In the genomic region with DNA sequence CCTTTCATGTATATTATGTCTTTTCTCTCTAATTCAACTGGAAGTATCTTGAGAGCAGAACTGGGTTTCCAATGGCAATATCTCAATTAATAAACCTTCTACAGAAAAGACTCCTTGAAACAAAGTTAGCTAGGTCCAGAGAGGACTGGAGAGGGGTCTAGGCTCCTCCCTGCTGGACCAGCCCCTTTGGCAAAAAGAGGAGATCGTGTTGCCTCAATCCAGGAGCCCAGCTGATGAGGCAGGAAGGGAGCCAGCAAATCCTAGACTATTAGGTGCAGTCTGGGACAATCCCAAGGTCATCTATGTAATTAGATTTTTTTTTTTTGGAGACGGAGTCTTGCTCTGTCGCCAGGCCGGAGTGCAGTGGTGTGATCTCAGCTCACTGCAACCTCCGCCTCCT, we compare ENCODE assay signal across 11 cellular contexts. TPM values are rescaled to one million over a fixed set of nuclear protein-coding genes. Genes with fewer than 3 reads are reported as not detected.
DNase-seq lines count a peak whose midpoint lies in the region; ATAC-seq, FAIRE-seq and TF ChIP-seq lines count a peak whose summit lies in the region.
"Had no signal": no experiment of that assay in that cellular context is flagged by ENCODE, and none has a peak within 500 bp of the region (broad histone marks: within the 10 kb centered on the region; RNA-seq: fewer than 3 reads in every experiment).

No MANE protein-coding gene starts in this region.

- H3K9me3 Mint-ChIP-seq in activated T-cell treated with anti-CD3 and anti-CD28 coated beads, Interleukin-2, amount 50 U/mL, for 72 hours, result peaks cover 0 to 1% of the 10 kb centered on the region in 2 donors
- no peaks in the 10 kb centered on the region for H3K9me3 Mint-ChIP-seq in activated T-cell treated with anti-CD3 and anti-CD28 coated beads, Interleukin-2, amount 50 U/mL, for 4 hours
- no peaks in the 10 kb centered on the region for H3K9me3 Mint-ChIP-seq in type B pancreatic cell

- H2BK15ac ChIP-seq in mesenchymal stem cell (ENCODE audit: low read depth, poor library complexity, severe bottlenecking), result peak overlapping the region; percentile 66

- peaks cover 9 to 37% of the 10 kb centered on the region in 2 donors for H3K36me3 Mint-ChIP-seq in activated T-cell treated with anti-CD3 and anti-CD28 coated beads, Interleukin-2, amount 50 U/mL, for 72 hours (ENCODE audit: insufficient read depth in 2 of 2)
- H3K36me3 Mint-ChIP-seq in activated T-cell treated with anti-CD3 and anti-CD28 coated beads, Interleukin-2, amount 50 U/mL, for 4 hours (ENCODE audit: insufficient read depth), result peaks cover 38% of the 10 kb centered on the region
- peaks cover 44% of the 10 kb centered on the region for H3K36me3 Mint-ChIP-seq in type B pancreatic cell

- peak overlapping the region; percentile 28 to 92 for H3K4me3 Mint-ChIP-seq in activated T-cell treated with anti-CD3 and anti-CD28 coated beads, Interleukin-2, amount 50 U/mL, for 72 hours
- H3K4me3 Mint-ChIP-seq in activated T-cell treated with anti-CD3 and anti-CD28 coated beads, Interleukin-2, amount 50 U/mL, for 4 hours, result no peak overlapping the region
- no peak overlapping the region for H3K4me3 Mint-ChIP-seq in type B pancreatic cell

- WGBS in K562 (ENCODE audit: insufficient coverage, low coverage, missing lambda C conversion rate), result 84% methylated on average over 4 of the region's 5 CpGs
- WGBS in mesenchymal stem cell, result 95% methylated on average over 5 of the region's 5 CpGs

- TF ChIP-seq RAD21 in K562 (CRISPR knock-in tag; conservative IDR thresholded peaks at IDR 0.05 in 1 of 2, IDR thresholded peaks at IDR 0.05 in 1 of 2), result no peak

- H3K79me2 ChIP-seq in K562 (ENCODE audit: control insufficient read depth, insufficient read depth, low read length), result peaks cover 97% of the 10 kb centered on the region

- H2BK12ac ChIP-seq in mesenchymal stem cell (ENCODE audit: low read length in 2 of 2), result peak overlapping the region in 1 of 2 experiments; percentile 76

- H3K27ac Mint-ChIP-seq in activated T-cell treated with anti-CD3 and anti-CD28 coated beads, Interleukin-2, amount 50 U/mL, for 72 hours, result peak overlapping the region; percentile 99
- H3K27ac Mint-ChIP-seq in type B pancreatic cell, result peak overlapping the region; percentile 97

- ATAC-seq in activated T-cell treated with anti-CD3 and anti-CD28 coated beads, Interleukin-2, amount 50 U/mL, for 72 hours (replicated peaks in 1 of 2), result no peak
- ATAC-seq in activated T-cell treated with anti-CD3 and anti-CD28 coated beads, Interleukin-2, amount 50 U/mL, for 4 hours, result no peak
- ATAC-seq in K562, result no peak

- no peaks in the 10 kb centered on the region for H3K27me3 Mint-ChIP-seq in activated T-cell treated with anti-CD3 and anti-CD28 coated beads, Interleukin-2, amount 50 U/mL, for 72 hours (ENCODE audit: low read depth)
- no peaks in the 10 kb centered on the region for H3K27me3 Mint-ChIP-seq in activated T-cell treated with anti-CD3 and anti-CD28 coated beads, Interleukin-2, amount 50 U/mL, for 4 hours (ENCODE audit: low read depth)
- no peaks in the 10 kb centered on the region for H3K27me3 Mint-ChIP-seq in type B pancreatic cell

- H2AFZ ChIP-seq in K562 (ENCODE audit: low read depth, low read length) (no peak overlapping the region), mesenchymal stem cell (ENCODE audit: low read depth, low read length) (no peak overlapping the region)

- TF ChIP-seq EP300 in K562 (IDR thresholded peaks at IDR 0.05; ENCODE audit: low read length), result no peak

- no peaks in the 10 kb centered on the region for H3K79me1 ChIP-seq in mesenchymal stem cell (replicated peaks; ENCODE audit: low read length, poor library complexity, severe bottlenecking)

- no peak for FAIRE-seq in K562 (lab: Jason Lieb, UNC)

- H3K27me3 ChIP-seq in K562 (ENCODE audit: control insufficient read depth in 2 of 2, insufficient read depth in 2 of 2, low read length in 2 of 2) (no peaks in the 10 kb centered on the region), mesenchymal stem cell (ENCODE audit: control insufficient read depth in 1 of 2, insufficient read depth in 1 of 2, low read length in 2 of 2) (no peaks in the 10 kb centered on the region)

- in situ Hi-C loops in K562 (cut with MboI), result no loop called here

- no peak overlapping the region for H3K14ac ChIP-seq in mesenchymal stem cell (ENCODE audit: low read length in 2 of 2)

- H3K4me3 ChIP-seq in K562 (no peak overlapping the region), mesenchymal stem cell (ENCODE audit: insufficient read depth in 1 of 2, low read depth in 1 of 2, low read length in 2 of 2) (no peak overlapping the region)

- H3K9me1 ChIP-seq in K562 (ENCODE audit: control insufficient read depth, insufficient read depth, low read length), result no peaks in the 10 kb centered on the region

- H2AK5ac ChIP-seq in mesenchymal stem cell (ENCODE audit: low read length, severe bottlenecking), result peak overlapping the region; percentile 24

- intact Hi-C loops in K562 (cut with micrococcal nuclease), result no loop called here

- TF ChIP-seq POLR2A in K562 (conservative IDR thresholded peaks at IDR 0.05), result no peak

- peak overlapping the region; percentile 20 for H4K91ac ChIP-seq in mesenchymal stem cell (ENCODE audit: low read length)

- H3K4ac ChIP-seq in mesenchymal stem cell (ENCODE audit: low read depth in 1 of 2, low read length in 2 of 2), result peak overlapping the region in 1 of 2 experiments; percentile 98

- no peak overlapping the region for H4K8ac ChIP-seq in mesenchymal stem cell (ENCODE audit: low read length)

- H3K27ac ChIP-seq in K562 (ENCODE audit: extremely low read depth, low read depth, low read length) (peak overlapping the region; percentile 51; the same call in 2 of the 3 replicates), mesenchymal stem cell (ENCODE audit: low read length, poor library complexity, severe bottlenecking) (peak overlapping the region; percentile 100)

- H3K9me3 ChIP-seq in K562 (replicated peaks; ENCODE audit: control insufficient read depth, insufficient read depth, low read depth, low read length), result no peaks in the 10 kb centered on the region
- no peaks in the 10 kb centered on the region for H3K9me3 ChIP-seq in mesenchymal stem cell (ENCODE audit: control insufficient read depth, low read length)

- H3K18ac ChIP-seq in mesenchymal stem cell (ENCODE audit: low read depth in 1 of 2, low read length in 2 of 2), result peak overlapping the region; percentile 6 to 29

- peak overlapping the region; percentile 4 for H2BK5ac ChIP-seq in mesenchymal stem cell (ENCODE audit: low read depth, low read length, poor library complexity, severe bottlenecking)

- peaks cover 76% of the 10 kb centered on the region for H3K4me1 Mint-ChIP-seq in activated T-cell treated with anti-CD3 and anti-CD28 coated beads, Interleukin-2, amount 50 U/mL, for 72 hours (ENCODE audit: low read depth)
- H3K4me1 Mint-ChIP-seq in activated T-cell treated with anti-CD3 and anti-CD28 coated beads, Interleukin-2, amount 50 U/mL, for 4 hours (ENCODE audit: low read depth), result peaks cover 54% of the 10 kb centered on the region
- peaks cover 23% of the 10 kb centered on the region for H3K4me1 Mint-ChIP-seq in type B pancreatic cell (ENCODE audit: unreplicated experiment)

- CTCF ChIA-PET in K562 (lab: Yijun Ruan, JAX; ENCODE audit: low intra/inter-chr PET ratio), result no interaction called here

- peaks cover 79% of the 10 kb centered on the region for H3K36me3 ChIP-seq in K562 (ENCODE audit: control insufficient read depth, insufficient read depth, low read length)
- H3K36me3 ChIP-seq in mesenchymal stem cell (ENCODE audit: control insufficient read depth in 1 of 2, insufficient read depth in 2 of 2, low read depth in 1 of 2, low read length in 2 of 2), result peaks cover 37 to 65% of the 10 kb centered on the region in 2 experiments

- BruUV-seq in K562 (replicated peaks; lab: Mats Ljungman, UMichigan), result no TSS peak

- H3K23ac ChIP-seq in mesenchymal stem cell (ENCODE audit: low read length in 2 of 2), result no peak overlapping the region

- DNase-seq in activated T-cell treated with anti-CD3 and anti-CD28 coated beads, Interleukin-2, amount 50 U/mL, for 72 hours, result no peak
- DNase-seq in activated T-cell treated with anti-CD3 and anti-CD28 coated beads, Interleukin-2, amount 50 U/mL, for 4 hours, result no peak
- no peak for DNase-seq in K562 (ENCODE audit: extremely low read depth in 1 of 4, low spot score in 3 of 4)
- no peak for DNase-seq in mesenchymal stem cell
- DNase-seq in type B pancreatic cell (ENCODE audit: extremely low spot score, unreplicated experiment), result no peak
- no peak for DNase-seq in NCI-H526 (lab: John Stamatoyannopoulos, UW)
- no peak for DNase-seq in HUDEP-2 (lab: John Stamatoyannopoulos, UW; ENCODE audit: unreplicated experiment in 76 of 76)
- DNase-seq in NCI-H2029 (lab: John Stamatoyannopoulos, UW), result no peak
- DNase-seq: activated T-cell treated with anti-CD3 and anti-CD28 coated beads, Interleukin-2, amount 50 U/mL, for 1 hour; H7; NCI-H774 had no signal

- H3K4me2 ChIP-seq in K562 (ENCODE audit: insufficient read depth, low read length) (no peak overlapping the region), mesenchymal stem cell (ENCODE audit: low read length, poor library complexity, severe bottlenecking) (no peak overlapping the region)

- peak overlapping the region; percentile 83 for H2BK120ac ChIP-seq in mesenchymal stem cell (ENCODE audit: low read depth, low read length)

- TF ChIP-seq CTCF in K562 (IDR thresholded peaks at IDR 0.05 in 2 of 3, conservative IDR thresholded peaks at IDR 0.05 in 1 of 3; ENCODE audit: insufficient read depth in 2 of 3, low read depth in 1 of 3, low read length in 3 of 3) (no peak), type B pancreatic cell (conservative IDR thresholded peaks at IDR 0.05) (no peak)

- H3K4me1 ChIP-seq in K562 (replicated peaks in 1 of 2; ENCODE audit: control insufficient read depth in 2 of 2, insufficient read depth in 2 of 2, low read length in 2 of 2), result peaks cover 19 to 60% of the 10 kb centered on the region in 2 experiments
- H3K4me1 ChIP-seq in mesenchymal stem cell (ENCODE audit: control insufficient read depth, insufficient read depth, low read depth, low read length), result peaks cover 32% of the 10 kb centered on the region

- POLR2A ChIA-PET in K562 (lab: Yijun Ruan, JAX), result interaction anchor here (0.7 to 3.8 kb wide), 5 partner anchors 11 to 449 kb away, joined by 3 to 23 read pairs (median 8); no protein-coding TSS in a partner anchor

- H3K9ac ChIP-seq in K562 (ENCODE audit: insufficient read depth in 1 of 2, low read depth in 2 of 2, low read length in 2 of 2), result no peak overlapping the region
- H3K9ac ChIP-seq in mesenchymal stem cell (ENCODE audit: low read length), result peak overlapping the region; percentile 82

- H4K20me1 ChIP-seq in K562 (replicated peaks; ENCODE audit: control insufficient read depth, insufficient read depth, low read length), result no peaks in the 10 kb centered on the region

RNA-seq across cellular contexts. Expression of a gene that starts 21.9 kb away (rescaled TPM):
- 100 to 1,000 TPM; 120 to 152 TPM for total RNA-seq in activated T-cell treated with anti-CD3 and anti-CD28 coated beads, Interleukin-2, amount 50 U/mL, for 72 hours
- 100 to 1,000 TPM; 237 to 274 (median 248) TPM for total RNA-seq in activated T-cell treated with anti-CD3 and anti-CD28 coated beads, Interleukin-2, amount 50 U/mL, for 4 hours
- total RNA-seq in K562 (2011; cell fraction: chromatin; rRNA removed; ENCODE audit: low replicate concordance), result 162 and 267 TPM in 2 replicates
- total RNA-seq in K562 (2011; cell fraction: nucleolus; rRNA removed), result 145 and 154 TPM in 2 replicates
- total RNA-seq in K562 (2011; cell fraction: nucleoplasm; rRNA removed), result 113 and 150 TPM in 2 replicates
- total RNA-seq in K562 (2014; rRNA removed) (137 and 179 TPM in 2 replicates), K562 (2014; rRNA removed; fragmentation: Illumina TruSeq; extraction: Trizol) (72.0 and 81.3 TPM in 2 replicates), K562 (2015; rRNA removed; fragmentation: Illumina TruSeq; extraction: Trizol) (88.7 and 89.1 TPM in 2 replicates), K562 (2021) (150 and 157 TPM in 2 replicates), type B pancreatic cell (ENCODE audit: low replicate concordance) (142 and 243 TPM in 2 replicates)
- polyA plus RNA-seq in K562 (2011; rRNA removed) (120 and 121 TPM in 2 replicates), K562 (2014; fragmentation: Illumina TruSeq; extraction: Trizol) (182 and 187 TPM in 2 replicates), K562 (2014; fragmentation: Nextera tagmentation; extraction: Ambion mirVana) (10 to 100 TPM in 1 of 2 experiments, 1 to 10 TPM in 1; 3.3 to 17.9 TPM), K562 (2014; rRNA removed) (140 and 156 TPM in 2 replicates)
- polyA plus RNA-seq in K562 (2011; cell fraction: cytosol; rRNA removed), result 113 and 145 TPM in 2 replicates
- polyA plus RNA-seq in K562 (2011; cell fraction: nucleus; rRNA removed), result 70.0 and 81.2 TPM in 2 replicates
- 134 and 224 TPM in 2 replicates for polyA plus RNA-seq in K562 (2012)
- 87.8 and 101 TPM in 2 replicates for polyA minus RNA-seq in K562 (2011; rRNA and poly(A)+ RNA removed)
- polyA minus RNA-seq in K562 (2011; cell fraction: cytosol; rRNA and poly(A)+ RNA removed), result 56.3 and 61.7 TPM in 2 replicates
- polyA minus RNA-seq in K562 (2011; cell fraction: nucleus; rRNA and poly(A)+ RNA removed), result 74.2 and 92.5 TPM in 2 replicates
- 116 TPM for polyA plus RNA-seq in mesenchymal stem cell (2013, experiment 1 of 2)
- polyA plus RNA-seq in mesenchymal stem cell (2013, experiment 2 of 2), result 114 TPM

RNA-seq across cellular contexts. Expression of a gene that starts 38.3 kb away (rescaled TPM):
- total RNA-seq in activated T-cell treated with anti-CD3 and anti-CD28 coated beads, Interleukin-2, amount 50 U/mL, for 72 hours, result 100 to 1,000 TPM; 114 to 132 TPM
- 1 to 10 TPM; 8.0 to 9.9 (median 9.3) TPM for total RNA-seq in activated T-cell treated with anti-CD3 and anti-CD28 coated beads, Interleukin-2, amount 50 U/mL, for 4 hours
- total RNA-seq in K562 (2011; cell fraction: chromatin; rRNA removed; ENCODE audit: low replicate concordance), result 34.1 and 68.4 TPM in 2 replicates
- total RNA-seq in K562 (2011; cell fraction: nucleolus; rRNA removed), result 33.2 and 33.7 TPM in 2 replicates
- 50.5 and 54.4 TPM in 2 replicates for total RNA-seq in K562 (2011; cell fraction: nucleoplasm; rRNA removed)
- total RNA-seq in K562 (2014; rRNA removed) (143 and 153 TPM in 2 replicates), K562 (2014; rRNA removed; fragmentation: Illumina TruSeq; extraction: Trizol) (133 and 153 TPM in 2 replicates), K562 (2015; rRNA removed; fragmentation: Illumina TruSeq; extraction: Trizol) (134 TPM in 2 replicates), K562 (2021) (144 and 171 TPM in 2 replicates), type B pancreatic cell (ENCODE audit: low replicate concordance) (45.0 and 130 TPM in 2 replicates)
- polyA plus RNA-seq in K562 (2011; rRNA removed) (89.7 and 108 TPM in 2 replicates), K562 (2014; fragmentation: Illumina TruSeq; extraction: Trizol) (212 and 241 TPM in 2 replicates), K562 (2014; fragmentation: Nextera tagmentation; extraction: Ambion mirVana) (10 to 100 TPM; 48.0 to 57.8 TPM), K562 (2014; rRNA removed) (101 and 112 TPM in 2 replicates)
- polyA plus RNA-seq in K562 (2011; cell fraction: cytosol; rRNA removed), result 32.9 and 56.0 TPM in 2 replicates
- polyA plus RNA-seq in K562 (2011; cell fraction: nucleus; rRNA removed), result 157 and 160 TPM in 2 replicates
- 117 and 130 TPM in 2 replicates for polyA plus RNA-seq in K562 (2012)
- 140 and 157 TPM in 2 replicates for polyA minus RNA-seq in K562 (2011; rRNA and poly(A)+ RNA removed)
- polyA minus RNA-seq in K562 (2011; cell fraction: cytosol; rRNA and poly(A)+ RNA removed), result 54.2 and 70.1 TPM in 2 replicates
- polyA minus RNA-seq in K562 (2011; cell fraction: nucleus; rRNA and poly(A)+ RNA removed), result 47.8 and 109 TPM in 2 replicates
- polyA plus RNA-seq in mesenchymal stem cell (2013, experiment 1 of 2), result 20.9 TPM
- 21.1 TPM for polyA plus RNA-seq in mesenchymal stem cell (2013, experiment 2 of 2)

Comparison
In these comparisons a context has a peak if more than half of its experiments do, and no peak if none do; other contexts are left out.
1. H3K4me3 Mint-ChIP-seq: peak in activated T-cell treated with anti-CD3 and anti-CD28 coated beads, Interleukin-2, amount 50 U/mL, for 72 hours (2 of 2); none in activated T-cell treated with anti-CD3 and anti-CD28 coated beads, Interleukin-2, amount 50 U/mL, for 4 hours (single experiment) and type B pancreatic cell (single experiment).